In genomic region chr7:128941946-128942526, GRCh38 we compare ENCODE assay signal across 13 cellular contexts. TPM values are rescaled to one million over a fixed set of nuclear protein-coding genes. Genes with fewer than 3 reads are reported as not detected.
DNase-seq lines count a peak whose midpoint lies in the region; ATAC-seq and TF ChIP-seq lines count a peak whose summit lies in the region.
"Had no signal": no experiment of that assay in that cellular context is flagged by ENCODE, and none has a peak within 500 bp of the region (broad histone marks: within the 10 kb centered on the region; RNA-seq: fewer than 3 reads in every experiment).

No MANE protein-coding gene starts in this region.

- no peaks in the 10 kb centered on the region for H3K27me3 Mint-ChIP-seq in stimulated activated memory B cell treated with anti-CD40 and anti-IgM and Interleukin-4, amounts not matched to agents 10 μg/mL and 1 μg/mL and 100 μg/mL, for 72 hours

- intact Hi-C loops in OCI-LY7 (cut with micrococcal nuclease; ENCODE audit: unreplicated experiment) = no loop called here

- peaks cover 37% of the 10 kb centered on the region for H3K4me1 ChIP-seq in OCI-LY7 (ENCODE audit: insufficient read depth, low read length, poor library complexity, severe bottlenecking)
- peaks cover 29% of the 10 kb centered on the region for H3K4me1 ChIP-seq in effector memory CD4-positive, alpha-beta T cell (ENCODE audit: control insufficient read depth, insufficient read depth, low read length, poor library complexity, severe bottlenecking)

- CTCF ChIA-PET in OCI-LY7 (lab: Charles Lee; ENCODE audit: unreplicated experiment) = interaction anchor here (2.9 kb wide), 1 partner anchor 12 kb away, joined by 11 read pairs; no protein-coding TSS in a partner anchor

- POLR2A ChIA-PET in OCI-LY7 (lab: Charles Lee) = interaction anchor here (1.0 to 4.0 kb wide), 4 partner anchors 9 to 123 kb away, joined by 3 to 29 read pairs (median 8); no protein-coding TSS in a partner anchor

- ATAC-seq in stimulated activated memory B cell treated with anti-CD40 and anti-IgM and Interleukin-4, amounts not matched to agents 10 μg/mL and 1 μg/mL and 100 μg/mL, for 72 hours = no peak
- no peak for ATAC-seq in GM19467 (IDR thresholded peaks at IDR 0.05; ENCODE audit: unreplicated experiment)
- ATAC-seq: GM23338 had no signal

- no peak for TF ChIP-seq CTCF in GM12865 (IDR thresholded peaks at IDR 0.05; ENCODE audit: insufficient read depth, low read depth, low read length, missing control alignments)
- TF ChIP-seq CTCF in OCI-LY7 (conservative IDR thresholded peaks at IDR 0.05; ENCODE audit: low read length) = no peak

- peaks cover 65% of the 10 kb centered on the region for H3K4me1 Mint-ChIP-seq in stimulated activated memory B cell treated with anti-CD40 and anti-IgM and Interleukin-4, amounts not matched to agents 10 μg/mL and 1 μg/mL and 100 μg/mL, for 72 hours

- H3K4me2 ChIP-seq in OCI-LY7 (ENCODE audit: low read length) = peak overlapping the region; percentile 85; the same call in 1 of the 2 replicates
- H3K4me2 ChIP-seq: GM23338 had no signal

- no peak overlapping the region for H3K27ac ChIP-seq in OCI-LY7 (ENCODE audit: low read depth, low read length, poor library complexity, severe bottlenecking)
- H3K27ac ChIP-seq in effector memory CD4-positive, alpha-beta T cell (ENCODE audit: insufficient read depth, low read length, poor library complexity, severe bottlenecking) = no peak overlapping the region

- peaks cover 55% of the 10 kb centered on the region for H3K36me3 Mint-ChIP-seq in stimulated activated memory B cell treated with anti-CD40 and anti-IgM and Interleukin-4, amounts not matched to agents 10 μg/mL and 1 μg/mL and 100 μg/mL, for 72 hours

- H3K27me3 ChIP-seq in effector memory CD4-positive, alpha-beta T cell (replicated peaks; ENCODE audit: control insufficient read depth, insufficient read depth, low read length, poor library complexity, severe bottlenecking) = no peaks in the 10 kb centered on the region

- no peak overlapping the region for H2AFZ ChIP-seq in OCI-LY7 (ENCODE audit: low read length)
- H2AFZ ChIP-seq: GM23338 had no signal

- peak overlapping the region; percentile 96 for H3K27ac Mint-ChIP-seq in stimulated activated memory B cell treated with anti-CD40 and anti-IgM and Interleukin-4, amounts not matched to agents 10 μg/mL and 1 μg/mL and 100 μg/mL, for 72 hours
- H3K27ac Mint-ChIP-seq: GM23338 had no signal

- DNase-seq in D341Med (ENCODE audit: low spot score) (peak; percentile 33), GM12865 (ENCODE audit: low read depth) (no peak), OCI-LY7 (ENCODE audit: low spot score) (no peak), SIG-M5 (lab: John Stamatoyannopoulos, UW) (no peak)
- no peak for DNase-seq in effector memory CD4-positive, alpha-beta T cell
- DNase-seq: NCI-H1105, NCI-H1694 treated with DMSO at 0.1 percent for 48 hours, NCI-H446, NCI-H748 treated with DMSO at 0.1 percent for 48 hours, SW 1271 had no signal

- H4K20me1 ChIP-seq in OCI-LY7 (ENCODE audit: insufficient read depth, low read length) = no peaks in the 10 kb centered on the region

- H3K9me3 Mint-ChIP-seq in stimulated activated memory B cell treated with anti-CD40 and anti-IgM and Interleukin-4, amounts not matched to agents 10 μg/mL and 1 μg/mL and 100 μg/mL, for 72 hours = no peaks in the 10 kb centered on the region
- H3K9me3 Mint-ChIP-seq: GM23338 had no signal

- BruUV-seq in OCI-LY7 (replicated peaks; lab: Mats Ljungman, UMichigan) = no TSS peak

- H3K36me3 ChIP-seq in OCI-LY7 (ENCODE audit: insufficient read depth, low read length) = no peaks in the 10 kb centered on the region
- no peaks in the 10 kb centered on the region for H3K36me3 ChIP-seq in effector memory CD4-positive, alpha-beta T cell (ENCODE audit: control insufficient read depth, insufficient read depth, low read length)

- H3K4me3 ChIP-seq in GM12865 (ENCODE audit: low read depth, low read length) = peak overlapping the region; percentile 83
- H3K4me3 ChIP-seq in OCI-LY7 (ENCODE audit: low read depth, low read length, poor library complexity, severe bottlenecking) = no peak overlapping the region
- no peak overlapping the region for H3K4me3 ChIP-seq in effector memory CD4-positive, alpha-beta T cell (ENCODE audit: insufficient read depth, low read depth, low read length, poor library complexity, severe bottlenecking)
- H3K4me3 ChIP-seq: GM23338 had no signal

- peak overlapping the region; percentile 93 for H3K4me3 Mint-ChIP-seq in stimulated activated memory B cell treated with anti-CD40 and anti-IgM and Interleukin-4, amounts not matched to agents 10 μg/mL and 1 μg/mL and 100 μg/mL, for 72 hours
- H3K4me3 Mint-ChIP-seq: GM23338 had no signal

- no peaks in the 10 kb centered on the region for H3K79me2 ChIP-seq in OCI-LY7 (ENCODE audit: insufficient read depth, low read depth, low read length)

- H3K9me2 ChIP-seq in OCI-LY7 (ENCODE audit: insufficient read depth, low read length) = no peaks in the 10 kb centered on the region

- no peaks in the 10 kb centered on the region for H3K9me3 ChIP-seq in OCI-LY7 (ENCODE audit: low read length)
- H3K9me3 ChIP-seq in effector memory CD4-positive, alpha-beta T cell (ENCODE audit: control insufficient read depth, low read length) = no peaks in the 10 kb centered on the region

RNA-seq across cellular contexts. Expression of gene IRF5, which starts 4.3 kb away (rescaled TPM):
- total RNA-seq in OCI-LY7 (2014; rRNA removed; shearing (Covaris generic)) = 3.9 and 8.2 TPM in 2 replicates
- 15.8 and 21.9 TPM in 2 replicates for total RNA-seq in OCI-LY7 (2022)

RNA-seq across cellular contexts. Expression of gene KCP, which starts 31.5 kb away (rescaled TPM):
- total RNA-seq in OCI-LY7 (2014; rRNA removed; shearing (Covaris generic)) = 0.90 and 2.3 TPM in 2 replicates
- total RNA-seq in OCI-LY7 (2022) = 1.4 TPM in 2 replicates
